ENCODE assay signal across 29 cellular contexts in the genomic region with DNA sequence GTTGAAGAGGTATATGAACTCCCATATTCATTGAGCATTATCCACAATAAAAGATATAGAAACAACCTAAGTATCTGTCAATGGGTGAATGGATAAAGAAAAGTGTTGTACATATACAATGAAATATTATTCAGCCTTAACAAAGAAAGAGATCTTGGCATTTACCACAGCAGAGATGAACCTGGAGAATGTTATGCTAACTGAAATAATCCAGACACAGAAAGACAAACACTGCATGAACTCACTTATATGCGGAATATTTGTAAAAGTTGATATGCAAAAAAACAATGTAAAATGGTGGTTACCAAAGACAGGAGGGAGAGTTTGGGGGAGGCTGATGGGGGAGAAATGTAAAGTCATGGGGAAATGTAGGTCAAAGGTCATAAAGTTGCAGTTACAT.
"Had no signal": no experiment of that assay in that cellular context is flagged by ENCODE, and none has a peak within 500 bp of the region (broad histone marks: within the 10 kb centered on the region; RNA-seq: fewer than 3 reads in every experiment).

No MANE protein-coding gene starts in this region.

- DNase-seq: natural killer cell; occipital lobe; ovary; posterior cingulate gyrus; psoas muscle; right cardiac atrium; right lobe of liver; sigmoid colon; small intestine; stimulated activated CD4-positive, alpha-beta T cell treated with anti-CD3 and anti-CD28 coated beads, Interleukin-15, amount 100 ng/mL, for 24 hours; stimulated activated CD4-positive, alpha-beta T cell treated with anti-CD3 and anti-CD28 coated beads, Interleukin-2, amount 100 ng/mL, for 24 hours; stimulated activated CD4-positive, alpha-beta T cell treated with anti-CD3 and anti-CD28 coated beads, Interleukin-2, amount 100 ng/mL, for 48 hours; stimulated activated CD4-positive, alpha-beta T cell treated with anti-CD3 and anti-CD28 coated beads, Interleukin-4, amount 100 ng/mL, for 24 hours; stimulated activated naive B cell treated with anti-CD40 and anti-IgM and Interleukin-4, amounts not matched to agents 10 μg/mL and 1 μg/mL and 100 μg/mL, for 72 hours; stimulated activated naive CD4-positive, alpha-beta T cell treated with Interleukin-2 at 50 U/mL for 16 hours; stomach; thyroid gland; trophoblast cell; upper lobe of left lung had no signal

- H3K4me3 Mint-ChIP-seq: natural killer cell; nephron; neural progenitor cell; stimulated activated effector memory CD8-positive, alpha-beta T cell treated with anti-CD3 and anti-CD28 coated beads, Interleukin-12 subunit alpha, Interleukin-12 subunit beta, amount 100 ng/mL, for 72 hours; stimulated activated naive B cell treated with anti-CD40 and anti-IgM and Interleukin-4, amounts not matched to agents 10 μg/mL and 1 μg/mL and 100 μg/mL, for 72 hours; stimulated activated naive CD8-positive, alpha-beta T cell treated with anti-CD3 and anti-CD28 coated beads, Interleukin-15, Interleukin-2, amounts not matched to agents 100 ng/mL and 50 ng/mL, for 24 hours had no signal

- ATAC-seq: natural killer cell; psoas muscle; right cardiac atrium; right lobe of liver; stimulated activated effector memory CD8-positive, alpha-beta T cell treated with anti-CD3 and anti-CD28 coated beads, Interleukin-12 subunit alpha, Interleukin-12 subunit beta, amount 100 ng/mL, for 72 hours; stimulated activated naive B cell treated with anti-CD40 and anti-IgM and Interleukin-4, amounts not matched to agents 10 μg/mL and 1 μg/mL and 100 μg/mL, for 72 hours had no signal

- H2AFZ ChIP-seq: neural progenitor cell, parathyroid adenoma had no signal

- H3K36me3 ChIP-seq: neural progenitor cell, ovary, right lobe of liver, sigmoid colon, stomach, thoracic aorta, thyroid gland, tibial nerve, upper lobe of left lung, vagina had no signal

- H3K4me1 ChIP-seq: parathyroid adenoma, psoas muscle, right lobe of liver, stomach, thyroid gland, upper lobe of left lung, vagina had no signal

- H3K27ac Mint-ChIP-seq: natural killer cell; progenitor cell of endocrine pancreas; stimulated activated effector memory CD8-positive, alpha-beta T cell treated with anti-CD3 and anti-CD28 coated beads, Interleukin-12 subunit alpha, Interleukin-12 subunit beta, amount 100 ng/mL, for 72 hours; stimulated activated naive B cell treated with anti-CD40 and anti-IgM and Interleukin-4, amounts not matched to agents 10 μg/mL and 1 μg/mL and 100 μg/mL, for 72 hours; stimulated activated naive CD8-positive, alpha-beta T cell treated with anti-CD3 and anti-CD28 coated beads, Interleukin-15, Interleukin-2, amounts not matched to agents 100 ng/mL and 50 ng/mL, for 24 hours had no signal

- H3K36me3 Mint-ChIP-seq: natural killer cell; neural progenitor cell; stimulated activated effector memory CD8-positive, alpha-beta T cell treated with anti-CD3 and anti-CD28 coated beads, Interleukin-12 subunit alpha, Interleukin-12 subunit beta, amount 100 ng/mL, for 72 hours; stimulated activated naive B cell treated with anti-CD40 and anti-IgM and Interleukin-4, amounts not matched to agents 10 μg/mL and 1 μg/mL and 100 μg/mL, for 72 hours had no signal

- H3K4me1 Mint-ChIP-seq: natural killer cell; stimulated activated effector memory CD8-positive, alpha-beta T cell treated with anti-CD3 and anti-CD28 coated beads, Interleukin-12 subunit alpha, Interleukin-12 subunit beta, amount 100 ng/mL, for 72 hours; stimulated activated naive B cell treated with anti-CD40 and anti-IgM and Interleukin-4, amounts not matched to agents 10 μg/mL and 1 μg/mL and 100 μg/mL, for 72 hours had no signal

- H3K9me3 Mint-ChIP-seq: natural killer cell; nephron; stimulated activated effector memory CD8-positive, alpha-beta T cell treated with anti-CD3 and anti-CD28 coated beads, Interleukin-12 subunit alpha, Interleukin-12 subunit beta, amount 100 ng/mL, for 72 hours had no signal

- H3K27me3 Mint-ChIP-seq: progenitor cell of endocrine pancreas had no signal

- FAIRE-seq: small intestine, urothelium cell line had no signal

- H3K9me3 ChIP-seq: ovary, psoas muscle, right lobe of liver, sigmoid colon, stomach, thoracic aorta, thyroid gland, tibial nerve, upper lobe of left lung, vagina had no signal

- H3K4me3 ChIP-seq: neural progenitor cell, ovary, psoas muscle, right lobe of liver, sigmoid colon, stomach, thoracic aorta, thyroid gland, tibial nerve, upper lobe of left lung, vagina had no signal

- H3K9ac ChIP-seq: neural progenitor cell, parathyroid adenoma had no signal

- H3K79me2 ChIP-seq: parathyroid adenoma had no signal

- H3K27me3 ChIP-seq: neural progenitor cell, ovary, right lobe of liver, sigmoid colon, stomach, thyroid gland, tibial nerve, upper lobe of left lung, vagina had no signal

- H3K27ac ChIP-seq: ovary, parathyroid adenoma, psoas muscle, right lobe of liver, sigmoid colon, stomach, thoracic aorta, thyroid gland, tibial nerve, upper lobe of left lung, vagina had no signal
